ENCODE assay signal across 8 cellular contexts in the genomic region with DNA sequence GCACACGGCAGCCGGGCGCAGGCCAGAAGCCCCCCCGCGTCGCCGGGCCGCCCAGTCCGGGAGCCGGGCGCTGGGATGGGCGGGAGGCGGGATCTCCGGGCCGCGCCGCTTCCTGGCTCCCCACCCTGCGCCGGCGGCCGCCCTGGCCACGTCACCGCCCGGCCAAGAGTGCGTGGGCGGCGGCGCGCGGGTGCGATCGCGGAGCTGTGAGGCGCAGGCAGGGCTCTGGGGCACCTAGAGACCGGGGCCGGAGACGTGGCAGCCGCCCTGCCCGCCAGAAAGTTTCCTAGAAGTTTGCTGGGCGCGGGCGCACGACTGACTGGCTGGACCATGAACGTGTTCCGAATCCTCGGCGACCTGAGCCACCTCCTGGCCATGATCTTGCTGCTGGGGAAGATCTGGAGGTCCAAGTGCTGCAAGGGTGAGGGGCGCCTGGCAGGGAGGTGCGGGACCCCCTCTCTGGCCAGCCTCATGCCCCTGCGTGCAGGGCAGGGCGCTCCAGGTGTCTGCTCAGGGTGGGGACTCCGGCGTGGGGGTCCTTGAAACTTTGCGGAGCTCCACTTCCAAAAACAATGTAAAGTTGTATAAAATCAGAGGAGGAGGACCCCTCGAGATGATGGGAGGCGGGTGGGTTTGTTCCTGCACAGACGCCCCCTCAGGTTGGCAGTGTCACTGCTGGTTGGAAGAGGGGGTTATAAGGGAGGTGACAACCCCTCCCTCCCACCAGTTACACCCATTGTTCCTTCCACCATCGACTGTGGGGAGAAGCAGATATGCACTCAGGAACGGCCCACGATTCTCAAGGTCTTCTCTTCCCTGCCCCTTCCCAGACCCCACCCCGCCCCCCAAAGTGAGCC. TPM values are rescaled to one million over a fixed set of nuclear protein-coding genes. Genes with fewer than 3 reads are reported as not detected.
A peak's percentile ranks its signal among the peaks of the same experiment; 100 is the strongest.
DNase-seq lines count a peak whose midpoint lies in the region; ATAC-seq and TF ChIP-seq lines count a peak whose summit lies in the region.

A gene (plus strand): TSS at position 193 of the 857 bp plus-strand sequence. CDS start 138 bp downstream, at position 331.

- no peak within 1 kb of the TSS; the same call in 1 of the 2 replicates for H2AFZ ChIP-seq in Loucy (ENCODE audit: low read length)

- H4K20me1 ChIP-seq in DOHH2 (ENCODE audit: control insufficient read depth, insufficient read depth, low read depth, low read length) (no peaks in the 10 kb centered on the region), Loucy (ENCODE audit: insufficient read depth, low read length, poor library complexity, severe bottlenecking) (no peaks in the 10 kb centered on the region)

- no peak for TF ChIP-seq EP300 in suprapubic skin (IDR thresholded peaks at IDR 0.05)

- H3K27ac ChIP-seq in DOHH2 (ENCODE audit: low read depth, low read length) (no peak within 1 kb of the TSS), suprapubic skin (no peak within 1 kb of the TSS)

- H3K79me2 ChIP-seq in DOHH2 (ENCODE audit: control insufficient read depth, low read length) (no peaks in the 10 kb centered on the region), Loucy (ENCODE audit: insufficient read depth, low read length) (no peaks in the 10 kb centered on the region)

- no peak for TF ChIP-seq POLR2A in suprapubic skin (IDR thresholded peaks at IDR 0.05)

- peaks cover 0 to 15% of the 10 kb centered on the region in 2 donors for H3K4me1 Mint-ChIP-seq in natural killer cell

- H3F3A ChIP-seq in DOHH2 (ENCODE audit: control insufficient read depth, insufficient read depth) (no peaks in the 10 kb centered on the region), Loucy (ENCODE audit: low read depth) (no peaks in the 10 kb centered on the region)

- no peaks in the 10 kb centered on the region for H3K36me3 Mint-ChIP-seq in natural killer cell

- intact Hi-C loops in natural killer cell (cut with micrococcal nuclease) = no loop called here

- peak within 1 kb of the TSS; percentile 83 for H3K4me3 Mint-ChIP-seq in natural killer cell

- DNase-seq in activated T-cell treated with anti-CD3 and anti-CD28 coated beads for 24 hours (ENCODE audit: low read depth) = peak; percentile 36
- DNase-seq in fibroblast of gingiva (ENCODE audit: low read depth) = peak; percentile 62
- DNase-seq in natural killer cell = peak; percentile 52
- peak in 1 of 2 donors; percentile 70 for DNase-seq in suprapubic skin (ENCODE audit: low spot score in 2 of 2)

- H3K4me3 ChIP-seq in DOHH2 (ENCODE audit: low read length) (peak within 1 kb of the TSS; percentile 27; the same call in 1 of the 2 replicates), Loucy (ENCODE audit: low read length, poor library complexity, severe bottlenecking) (no peak within 1 kb of the TSS), suprapubic skin (peak within 1 kb of the TSS; percentile 66)

- no peak within 1 kb of the TSS for H3K9ac ChIP-seq in Loucy (ENCODE audit: low read depth, low read length, poor library complexity, severe bottlenecking)

- H3K9me3 ChIP-seq in DOHH2 (ENCODE audit: control insufficient read depth, insufficient read depth, low read length) = no peaks in the 10 kb centered on the region
- no peaks in the 10 kb centered on the region for H3K9me3 ChIP-seq in Loucy (ENCODE audit: insufficient read depth, low read depth, low read length)
- H3K9me3 ChIP-seq in suprapubic skin = no peaks in the 10 kb centered on the region

- H3K9me3 Mint-ChIP-seq in natural killer cell = no peaks in the 10 kb centered on the region

- H3K4me2 ChIP-seq in DOHH2 (ENCODE audit: low read length) (peak within 1 kb of the TSS; percentile 27), Loucy (ENCODE audit: low read depth, low read length, poor library complexity, severe bottlenecking) (no peak within 1 kb of the TSS)

- H3K27ac Mint-ChIP-seq in natural killer cell = peak within 1 kb of the TSS in 1 of 2 donors; percentile 71

- peaks cover 11 to 30% of the 10 kb centered on the region in 2 donors for H3K27me3 Mint-ChIP-seq in natural killer cell (ENCODE audit: low read depth in 2 of 2)

- peak; percentile 43 for TF ChIP-seq CTCF in DOHH2 (IDR thresholded peaks at IDR 0.05; ENCODE audit: low read depth, low read length, poor library complexity, severe bottlenecking)
- TF ChIP-seq CTCF in Loucy (conservative IDR thresholded peaks at IDR 0.05; ENCODE audit: low read length) = peak; percentile 26; the same call in 1 of the 2 replicates
- no peak for TF ChIP-seq CTCF in natural killer cell (IDR thresholded peaks at IDR 0.05)
- TF ChIP-seq CTCF in suprapubic skin (IDR thresholded peaks at IDR 0.05) = no peak

- H3K4me1 ChIP-seq in DOHH2 (ENCODE audit: control insufficient read depth, low read length) = peaks cover 4% of the 10 kb centered on the region
- H3K4me1 ChIP-seq in Loucy (ENCODE audit: insufficient read depth, low read length, poor library complexity, severe bottlenecking) = no peaks in the 10 kb centered on the region
- H3K4me1 ChIP-seq in suprapubic skin = peaks cover 21% of the 10 kb centered on the region

- ATAC-seq in natural killer cell = peak; percentile 79 to 96 (median 89)
- ATAC-seq in HG03097 (IDR thresholded peaks at IDR 0.05; ENCODE audit: low FRiP score, unreplicated experiment) = no peak
- ATAC-seq in HG03280 (IDR thresholded peaks at IDR 0.05; ENCODE audit: unreplicated experiment) = no peak

- peaks cover 50% of the 10 kb centered on the region for H3K27me3 ChIP-seq in DOHH2 (ENCODE audit: control insufficient read depth, low read length)
- H3K27me3 ChIP-seq in Loucy (ENCODE audit: insufficient read depth, low read length, poor library complexity, severe bottlenecking) = peaks cover 6% of the 10 kb centered on the region
- peaks cover 7% of the 10 kb centered on the region for H3K27me3 ChIP-seq in suprapubic skin

- H3K9me2 ChIP-seq in DOHH2 (replicated peaks; ENCODE audit: control insufficient read depth, low read length) (no peaks in the 10 kb centered on the region), Loucy (replicated peaks; ENCODE audit: low read depth, low read length) (no peaks in the 10 kb centered on the region)

- H3K36me3 ChIP-seq in DOHH2 (ENCODE audit: control insufficient read depth, low read length) (no peaks in the 10 kb centered on the region), Loucy (ENCODE audit: insufficient read depth, low read length) (no peaks in the 10 kb centered on the region), suprapubic skin (no peaks in the 10 kb centered on the region)

- WGBS in suprapubic skin = 8% methylated on average over 16 of the region's 61 CpGs

RNA-seq across cellular contexts. Expression of the gene that starts here (rescaled TPM):
- total RNA-seq in natural killer cell = under 1 TPM in 1 of 3 donors, not detected in 2; 0.25 TPM
- total RNA-seq in suprapubic skin = 1 to 10 TPM; 2.8 to 6.7 (median 3.9) TPM

Comparison
In these comparisons a context has a peak if more than half of its experiments do, and no peak if none do; other contexts are left out.
1. Peak in DNase-seq and ATAC-seq in natural killer cell; RNA of the gene not detected or under 1 TPM.
2. CTCF ChIP-seq: peak in DOHH2 (single experiment) and Loucy (single experiment); none in natural killer cell (single experiment) and suprapubic skin (0 of 2).